Comparison of ENCODE assay signal across 19 cellular contexts in genomic region chr6:130482645-130483390, GRCh38.
DNase-seq lines count a peak whose midpoint lies in the region; ATAC-seq, FAIRE-seq and TF ChIP-seq lines count a peak whose summit lies in the region.
"Had no signal": no experiment of that assay in that cellular context is flagged by ENCODE, and none has a peak within 500 bp of the region (broad histone marks: within the 10 kb centered on the region; RNA-seq: fewer than 3 reads in every experiment).

No MANE protein-coding gene starts in this region.

- ATAC-seq in activated naive CD4-positive, alpha-beta T cell treated with anti-CD3 and anti-CD28 coated beads, Interleukin-2, amount 50 U/mL, for 72 hours = no peak

- WGBS in small intestine, 3 donors = 83 to 85% (median 84%) methylated on average over 5 of the region's 5 CpGs

- no peaks in the 10 kb centered on the region for H3K4me1 ChIP-seq in small intestine (ENCODE audit: control insufficient read depth in 2 of 2, insufficient read depth in 1 of 2, low read depth in 1 of 2, low read length in 1 of 2)
- H3K4me1 ChIP-seq: colonic mucosa, upper lobe of left lung had no signal

- no peak for FAIRE-seq in small intestine (lab: Jason Lieb, UNC)
- FAIRE-seq: frontal cortex had no signal

- no peak overlapping the region for H3K4me3 ChIP-seq in choroid plexus epithelial cell (ENCODE audit: low read depth, low read length)
- no peak overlapping the region for H3K4me3 ChIP-seq in small intestine (ENCODE audit: low read depth in 1 of 2, low read length in 2 of 2)
- H3K4me3 ChIP-seq: colonic mucosa, skin epidermis, upper lobe of left lung had no signal

- peaks cover 26% of the 10 kb centered on the region for H3K4me1 Mint-ChIP-seq in activated naive CD4-positive, alpha-beta T cell treated with anti-CD3 and anti-CD28 coated beads, Interleukin-2, amount 10 ng/mL, durations not matched to agents 7 days and 5 days

- H3K27me3 ChIP-seq in small intestine (ENCODE audit: control insufficient read depth in 2 of 2, insufficient read depth in 2 of 2, low read length in 2 of 2) = no peaks in the 10 kb centered on the region
- H3K27me3 ChIP-seq: colonic mucosa, upper lobe of left lung had no signal

- H3K9me3 ChIP-seq in small intestine (ENCODE audit: control insufficient read depth, low read depth) = no peaks in the 10 kb centered on the region
- H3K9me3 ChIP-seq: colonic mucosa, upper lobe of left lung had no signal

- H3K9me3 Mint-ChIP-seq in activated naive CD4-positive, alpha-beta T cell treated with anti-CD3 and anti-CD28 coated beads, Interleukin-2, amount 10 ng/mL, durations not matched to agents 7 days and 5 days = peaks cover 35% of the 10 kb centered on the region
- H3K9me3 Mint-ChIP-seq in activated naive CD4-positive, alpha-beta T cell treated with anti-CD3 and anti-CD28 coated beads, Interleukin-2, amount 50 U/mL, for 72 hours = peaks cover 9 to 10% of the 10 kb centered on the region in 2 donors

- H3K27me3 Mint-ChIP-seq in activated naive CD4-positive, alpha-beta T cell treated with anti-CD3 and anti-CD28 coated beads, Interleukin-2, amount 10 ng/mL, durations not matched to agents 7 days and 5 days = no peaks in the 10 kb centered on the region
- H3K27me3 Mint-ChIP-seq: IgD-negative memory B cell, naive B cell had no signal

- H3K27ac ChIP-seq in small intestine (ENCODE audit: low read depth in 1 of 2, low read length in 1 of 2) = no peak overlapping the region
- H3K27ac ChIP-seq: colonic mucosa, skin epidermis, upper lobe of left lung had no signal

- TF ChIP-seq CTCF in choroid plexus epithelial cell (conservative IDR thresholded peaks at IDR 0.05; ENCODE audit: low read depth, low read length) = no peak

- peak overlapping the region; percentile 75 for H3K27ac Mint-ChIP-seq in activated naive CD4-positive, alpha-beta T cell treated with anti-CD3 and anti-CD28 coated beads, Interleukin-2, amount 10 ng/mL, durations not matched to agents 7 days and 5 days
- H3K27ac Mint-ChIP-seq in activated naive CD4-positive, alpha-beta T cell treated with anti-CD3 and anti-CD28 coated beads, Interleukin-2, amount 50 U/mL, for 72 hours = peak overlapping the region in 1 of 2 donors; percentile 26
- H3K27ac Mint-ChIP-seq: naive B cell had no signal

- H3K36me3 Mint-ChIP-seq in activated naive CD4-positive, alpha-beta T cell treated with anti-CD3 and anti-CD28 coated beads, Interleukin-2, amount 10 ng/mL, durations not matched to agents 7 days and 5 days = peaks cover 28% of the 10 kb centered on the region
- H3K36me3 Mint-ChIP-seq in activated naive CD4-positive, alpha-beta T cell treated with anti-CD3 and anti-CD28 coated beads, Interleukin-2, amount 50 U/mL, for 72 hours = peaks cover 2 to 13% of the 10 kb centered on the region in 2 donors
- H3K36me3 Mint-ChIP-seq: IgD-negative memory B cell, naive B cell had no signal

- H3K4me3 Mint-ChIP-seq in activated naive CD4-positive, alpha-beta T cell treated with anti-CD3 and anti-CD28 coated beads, Interleukin-2, amount 10 ng/mL, durations not matched to agents 7 days and 5 days = no peak overlapping the region
- H3K4me3 Mint-ChIP-seq: IgD-negative memory B cell, naive B cell had no signal

- no peaks in the 10 kb centered on the region for H3K36me3 ChIP-seq in small intestine (ENCODE audit: control insufficient read depth in 2 of 2, insufficient read depth in 2 of 2, low read length in 2 of 2)
- H3K36me3 ChIP-seq: colonic mucosa, upper lobe of left lung had no signal

- DNase-seq in activated naive CD4-positive, alpha-beta T cell treated with anti-CD3 and anti-CD28 coated beads, Interleukin-2, amount 10 ng/mL, durations not matched to agents 7 days and 5 days = no peak
- DNase-seq in activated naive CD4-positive, alpha-beta T cell treated with anti-CD3 and anti-CD28 coated beads, Interleukin-2, amount 50 U/mL, for 72 hours (ENCODE audit: low spot score in 2 of 2) = no peak
- peak; percentile 88 for DNase-seq in NCI-H226
- peak; percentile 91 for DNase-seq in choroid plexus epithelial cell (ENCODE audit: low read depth)
- DNase-seq in small intestine = peak; percentile 13
- DNase-seq in mucosa of gallbladder (ENCODE audit: low spot score) = no peak
- no peak for DNase-seq in NCI-H2081 treated with DMSO at 0.1 percent for 48 hours (lab: John Stamatoyannopoulos, UW)
- DNase-seq in activated T-cell treated with anti-CD3 and anti-CD28 coated beads for 4 hours = no peak
- DNase-seq: activated CD4-positive, alpha-beta T cell treated with anti-CD3 and anti-CD28 coated beads for 48 hours; activated effector memory CD4-positive, alpha-beta T cell treated with Interleukin-2 at 50 U/mL for 16 hours; colonic mucosa; DMS79 treated with DMSO at 0.1 percent for 48 hours; islet precursor cell; naive B cell; NCI-H2107; upper lobe of left lung had no signal

- CTCF ChIA-PET in activated naive CD4-positive, alpha-beta T cell treated with anti-CD3 and anti-CD28 coated beads, Interleukin-2, amount 10 ng/mL, durations not matched to agents 7 days and 5 days (lab: Charles Lee) = interaction anchor here (1.0 kb wide), 1 partner anchor 13 kb away, joined by 4 read pairs; no protein-coding TSS in a partner anchor

Comparison
In these comparisons a context has a peak if more than half of its experiments do, and no peak if none do; other contexts are left out.
1. DNase-seq: peak in NCI-H226 (single experiment), choroid plexus epithelial cell (single experiment) and small intestine (single experiment); none in activated naive CD4-positive, alpha-beta T cell treated with anti-CD3 and anti-CD28 coated beads, Interleukin-2, amount 10 ng/mL, durations not matched to agents 7 days and 5 days (single experiment), activated naive CD4-positive, alpha-beta T cell treated with anti-CD3 and anti-CD28 coated beads, Interleukin-2, amount 50 U/mL, for 72 hours (0 of 2), mucosa of gallbladder (single experiment), NCI-H2081 treated with DMSO at 0.1 percent for 48 hours (single experiment) and activated T-cell treated with anti-CD3 and anti-CD28 coated beads for 4 hours (single experiment).